12 cellular contexts compared by ENCODE assay signal in genomic region chr1:107480548-107480947, GRCh38.
DNase-seq lines count a peak whose midpoint lies in the region; ATAC-seq, FAIRE-seq and TF ChIP-seq lines count a peak whose summit lies in the region.
"Had no signal": no experiment of that assay in that cellular context is flagged by ENCODE, and none has a peak within 500 bp of the region (broad histone marks: within the 10 kb centered on the region; RNA-seq: fewer than 3 reads in every experiment).

No MANE protein-coding gene starts in this region.

- H3K27me3 ChIP-seq in DOHH2 (ENCODE audit: control insufficient read depth, low read length) = no peaks in the 10 kb centered on the region
- no peaks in the 10 kb centered on the region for H3K27me3 ChIP-seq in colonic mucosa

- no peak for TF ChIP-seq POLR2A in GM12892 (IDR thresholded peaks at IDR 0.05; ENCODE audit: low read depth, low read length)

- H3K27ac Mint-ChIP-seq in T-helper 17 cell (no peak overlapping the region), naive B cell (peak overlapping the region in 1 of 6 donors; percentile 56), Calu3 (ENCODE audit: unreplicated experiment) (no peak overlapping the region)

- no peak overlapping the region for H3K27ac ChIP-seq in DOHH2 (ENCODE audit: low read depth, low read length)
- H3K27ac ChIP-seq in colonic mucosa = no peak overlapping the region
- H3K27ac ChIP-seq: KMS-11 had no signal

- 0 out of 2 replicates have a peak overlapping the region, but pooled peaks have one; percentile 13 for H3K4me2 ChIP-seq in DOHH2 (ENCODE audit: low read length)
- H3K4me2 ChIP-seq: KMS-11 had no signal

- DNase-seq in T-helper 17 cell (no peak), naive B cell (peak; percentile 32), colonic mucosa (no peak), GM12892 (ENCODE audit: insufficient read length) (no peak), Calu3 (no peak)
- DNase-seq: activated CD4-positive, alpha-beta T cell treated with anti-CD3 and anti-CD28 coated beads for 1 hour had no signal

- H3K9me3 Mint-ChIP-seq in naive B cell (peaks cover 0 to 1% (median 0%) of the 10 kb centered on the region in 7 donors), Calu3 (ENCODE audit: low read depth, unreplicated experiment) (peaks cover 4% of the 10 kb centered on the region)

- no peak overlapping the region for H3K9ac ChIP-seq in colonic mucosa (ENCODE audit: low read depth in 2 of 2, low read length in 2 of 2)
- H3K9ac ChIP-seq: KMS-11 had no signal

- no peaks in the 10 kb centered on the region for H3K9me2 ChIP-seq in DOHH2 (replicated peaks; ENCODE audit: control insufficient read depth, low read length)

- H3K36me3 ChIP-seq in DOHH2 (ENCODE audit: control insufficient read depth, low read length) (no peaks in the 10 kb centered on the region), colonic mucosa (no peaks in the 10 kb centered on the region)

- H3K4me3 ChIP-seq in DOHH2 (ENCODE audit: low read length) (no peak overlapping the region), colonic mucosa (no peak overlapping the region)

- ATAC-seq in GM21381 (IDR thresholded peaks at IDR 0.05; ENCODE audit: unreplicated experiment) (peak; percentile 72), T-helper 17 cell (peak; percentile 21), naive B cell (ENCODE audit: low read depth in 2 of 2) (peak; percentile 91 to 95), GM18520 (IDR thresholded peaks at IDR 0.05; ENCODE audit: unreplicated experiment) (no peak)
- ATAC-seq: sciatic nerve had no signal

- H3K27me3 Mint-ChIP-seq in T-helper 17 cell (peaks cover 47% of the 10 kb centered on the region), naive B cell (peaks cover 0 to 8% (median 0%) of the 10 kb centered on the region in 3 donors), Calu3 (ENCODE audit: unreplicated experiment) (peaks cover 17% of the 10 kb centered on the region)

- H3K79me2 ChIP-seq in DOHH2 (ENCODE audit: control insufficient read depth, low read length) = no peaks in the 10 kb centered on the region

- H3K9me3 ChIP-seq in DOHH2 (ENCODE audit: control insufficient read depth, insufficient read depth, low read length) (no peaks in the 10 kb centered on the region), T-helper 17 cell (ENCODE audit: control insufficient read depth, low read length, poor library complexity, severe bottlenecking) (no peaks in the 10 kb centered on the region), colonic mucosa (no peaks in the 10 kb centered on the region)

- no peaks in the 10 kb centered on the region for H4K20me1 ChIP-seq in DOHH2 (ENCODE audit: control insufficient read depth, insufficient read depth, low read depth, low read length)

- FAIRE-seq in GM12892 (lab: Jason Lieb, UNC) = no peak
- FAIRE-seq: G401.6 had no signal

- H3K4me1 Mint-ChIP-seq in T-helper 17 cell = peaks cover 3% of the 10 kb centered on the region
- H3K4me1 Mint-ChIP-seq in naive B cell = peaks cover 9 to 16% (median 10%) of the 10 kb centered on the region in 3 donors
- no peaks in the 10 kb centered on the region for H3K4me1 Mint-ChIP-seq in Calu3 (ENCODE audit: low read depth, unreplicated experiment)

- CTCF ChIA-PET in Calu3 (lab: Charles Lee) = no interaction called here

- 0 out of 2 replicates have a peak, but pooled peaks cover 3% of the 10 kb centered on the region for H3K4me1 ChIP-seq in DOHH2 (ENCODE audit: control insufficient read depth, low read length)
- no peaks in the 10 kb centered on the region for H3K4me1 ChIP-seq in colonic mucosa

- BruUV-seq in Calu3 (replicated peaks; lab: Mats Ljungman, UMichigan) = no TSS peak

- H3K36me3 Mint-ChIP-seq in T-helper 17 cell (ENCODE audit: low read depth) (no peaks in the 10 kb centered on the region), naive B cell (no peaks in the 10 kb centered on the region), Calu3 (ENCODE audit: insufficient read depth, unreplicated experiment) (no peaks in the 10 kb centered on the region)

- intact Hi-C loops in colonic mucosa (cut with DNase I) = no loop called here
- intact Hi-C loops in Calu3 (cut with micrococcal nuclease; ENCODE audit: unreplicated experiment) = no loop called here

- H3F3A ChIP-seq in DOHH2 (ENCODE audit: control insufficient read depth, insufficient read depth) = no peaks in the 10 kb centered on the region

- TF ChIP-seq CTCF in DOHH2 (IDR thresholded peaks at IDR 0.05; ENCODE audit: low read depth, low read length, poor library complexity, severe bottlenecking) = no peak
- no peak for TF ChIP-seq CTCF in colonic mucosa (IDR thresholded peaks at IDR 0.05)
- no peak for TF ChIP-seq CTCF in Calu3 (IDR thresholded peaks at IDR 0.05; ENCODE audit: unreplicated experiment)

- H3K4me3 Mint-ChIP-seq in T-helper 17 cell (no peak overlapping the region), naive B cell (peak overlapping the region; percentile 44 to 90 (median 78)), Calu3 (ENCODE audit: low read depth, unreplicated experiment) (no peak overlapping the region)

Comparison
In these comparisons a context has a peak if more than half of its experiments do, and no peak if none do; other contexts are left out.
1. H3K4me3 Mint-ChIP-seq: peak in naive B cell (8 of 8); none in T-helper 17 cell (single experiment) and Calu3 (single experiment).